ENCODE assay signal across 19 cellular contexts in the genomic region with DNA sequence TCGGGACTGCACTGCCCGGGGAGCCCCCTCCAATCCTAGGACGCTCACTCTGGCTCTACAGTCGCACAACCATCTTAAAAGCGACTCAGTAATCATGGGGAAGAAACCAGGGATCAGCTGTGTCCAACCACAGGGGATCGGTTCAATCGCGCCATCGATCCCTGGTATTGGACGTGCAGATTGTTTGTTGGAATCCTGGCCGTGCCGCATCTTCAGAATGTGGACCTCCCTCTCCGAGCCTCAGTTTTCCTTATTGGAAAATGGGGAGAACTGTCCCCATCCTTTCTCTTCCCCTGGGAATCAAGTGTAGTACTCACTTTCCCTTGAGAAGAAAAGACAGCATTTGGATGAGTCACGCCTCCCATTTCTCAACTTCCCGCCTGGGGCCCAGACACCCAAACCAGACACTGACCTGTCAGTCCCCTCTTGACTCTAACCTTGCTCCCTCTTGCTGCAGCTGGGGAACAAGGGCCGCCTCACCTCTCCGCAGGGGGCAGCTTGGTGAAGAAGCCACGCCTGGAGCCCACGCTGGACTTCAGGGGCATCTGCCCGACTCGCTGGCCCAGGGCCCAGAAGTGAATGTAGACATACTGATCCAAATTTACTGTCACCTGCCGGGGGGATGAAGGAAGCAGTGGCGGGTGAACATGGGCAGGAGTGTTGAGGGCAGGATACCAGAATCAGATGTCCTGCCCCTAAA. TPM values are rescaled to one million over a fixed set of nuclear protein-coding genes. Genes with fewer than 3 reads are reported as not detected.
DNase-seq lines count a peak whose midpoint lies in the region; ATAC-seq, FAIRE-seq and TF ChIP-seq lines count a peak whose summit lies in the region.
"Had no signal": no experiment of that assay in that cellular context is flagged by ENCODE, and none has a peak within 500 bp of the region (broad histone marks: within the 10 kb centered on the region; RNA-seq: fewer than 3 reads in every experiment).

No MANE protein-coding gene starts in this region.

- WGBS in K562 (ENCODE audit: insufficient coverage, low coverage, missing lambda C conversion rate): 78% methylated on average over 18 of the region's 23 CpGs

- H3K9me3 ChIP-seq in K562 (replicated peaks; ENCODE audit: control insufficient read depth, insufficient read depth, low read depth, low read length): no peaks in the 10 kb centered on the region
- H3K9me3 ChIP-seq: heart left ventricle, thoracic aorta had no signal

- no peaks in the 10 kb centered on the region for H4K20me1 ChIP-seq in K562 (replicated peaks; ENCODE audit: control insufficient read depth, insufficient read depth, low read length)

- BruUV-seq in K562 (replicated peaks; lab: Mats Ljungman, UMichigan): no TSS peak

- H3K4me2 ChIP-seq in K562 (ENCODE audit: insufficient read depth, low read length): no peak overlapping the region

- no peak overlapping the region for H3K4me3 ChIP-seq in K562
- H3K4me3 ChIP-seq: heart left ventricle, thoracic aorta had no signal

- TF ChIP-seq RAD21 in K562 (CRISPR knock-in tag; conservative IDR thresholded peaks at IDR 0.05 in 1 of 2, IDR thresholded peaks at IDR 0.05 in 1 of 2): no peak

- CTCF ChIA-PET in K562 (lab: Yijun Ruan, JAX; ENCODE audit: low intra/inter-chr PET ratio): no interaction called here

- no peak for TF ChIP-seq EP300 in K562 (IDR thresholded peaks at IDR 0.05; ENCODE audit: low read length)

- intact Hi-C loops in K562 (cut with micrococcal nuclease): no loop called here

- POLR2A ChIA-PET in K562 (lab: Yijun Ruan, JAX): interaction anchor here (1.0 kb wide), 1 partner anchor 10 kb away, joined by 3 read pairs; no protein-coding TSS in a partner anchor

- ATAC-seq in K562: no peak
- ATAC-seq: esophagus mucosa, heart left ventricle, right cardiac atrium had no signal

- no peaks in the 10 kb centered on the region for H3K9me1 ChIP-seq in K562 (ENCODE audit: control insufficient read depth, insufficient read depth, low read length)

- no peaks in the 10 kb centered on the region for H3K79me2 ChIP-seq in K562 (ENCODE audit: control insufficient read depth, insufficient read depth, low read length)

- FAIRE-seq in K562 (lab: Jason Lieb, UNC): no peak
- FAIRE-seq: GM18507, RCC 7860 had no signal

- no peak overlapping the region for H3K27ac ChIP-seq in K562 (ENCODE audit: extremely low read depth, low read depth, low read length)
- H3K27ac ChIP-seq: heart left ventricle, thoracic aorta, VCaP had no signal

- H3K4me1 ChIP-seq in K562 (replicated peaks in 1 of 2; ENCODE audit: control insufficient read depth in 2 of 2, insufficient read depth in 2 of 2, low read length in 2 of 2): peaks cover 5 to 33% of the 10 kb centered on the region in 2 experiments; a peak in 4 of 5 replicates

- in situ Hi-C loops in K562 (cut with MboI): no loop called here

- H2AFZ ChIP-seq in K562 (ENCODE audit: low read depth, low read length): no peak overlapping the region

- no peak for TF ChIP-seq CTCF in K562 (IDR thresholded peaks at IDR 0.05 in 2 of 3, conservative IDR thresholded peaks at IDR 0.05 in 1 of 3; ENCODE audit: insufficient read depth in 2 of 3, low read depth in 1 of 3, low read length in 3 of 3)

- H3K36me3 ChIP-seq in K562 (ENCODE audit: control insufficient read depth, insufficient read depth, low read length): peaks cover 4% of the 10 kb centered on the region; the same call in 2 of the 3 replicates
- H3K36me3 ChIP-seq: thoracic aorta had no signal

- no peaks in the 10 kb centered on the region for H3K27me3 ChIP-seq in K562 (ENCODE audit: control insufficient read depth in 2 of 2, insufficient read depth in 2 of 2, low read length in 2 of 2)
- H3K27me3 ChIP-seq: heart left ventricle had no signal

- peak overlapping the region in 1 of 2 experiments; percentile 24; a peak in 1 of 4 replicates for H3K9ac ChIP-seq in K562 (ENCODE audit: insufficient read depth in 1 of 2, low read depth in 2 of 2, low read length in 2 of 2)

- DNase-seq in A172 (ENCODE audit: low spot score): peak; percentile 43
- DNase-seq in HPDE6-E6E7 (ENCODE audit: extremely low spot score): peak; percentile 69
- peak in 3 of 4 experiments; percentile 4 to 14 (median 11) for DNase-seq in K562 (ENCODE audit: extremely low read depth in 1 of 4, low spot score in 3 of 4)
- no peak for DNase-seq in hypothalamus (lab: John Stamatoyannopoulos, UW)
- DNase-seq in hippocampal formation (lab: John Stamatoyannopoulos, UW): no peak
- no peak for DNase-seq in COR-L47 (lab: John Stamatoyannopoulos, UW)
- DNase-seq: aorta; cortex of kidney; heart left ventricle; NCI-H2081 treated with DMSO at 0.1 percent for 48 hours; right cardiac atrium; stimulated activated CD8-positive, alpha-beta memory T cell treated with anti-CD3 and anti-CD28 coated beads, Interleukin-4, amount 100 ng/mL, for 48 hours; SW 1271 had no signal

- no peak for TF ChIP-seq POLR2A in K562 (conservative IDR thresholded peaks at IDR 0.05)

RNA-seq across cellular contexts. Expression of a gene that starts 17.6 kb away (rescaled TPM):
- 67.5 and 98.5 TPM in 2 replicates for total RNA-seq in A172 (2014; rRNA removed; shearing (Covaris generic))
- total RNA-seq in K562 (2011; cell fraction: chromatin; rRNA removed; ENCODE audit: low replicate concordance): 94.2 and 300 TPM in 2 replicates
- total RNA-seq in K562 (2011; cell fraction: nucleolus; rRNA removed): 624 and 788 TPM in 2 replicates
- total RNA-seq in K562 (2011; cell fraction: nucleoplasm; rRNA removed): 425 and 454 TPM in 2 replicates
- total RNA-seq in K562 (2014; rRNA removed): 137 and 194 TPM in 2 replicates
- 184 and 204 TPM in 2 replicates for total RNA-seq in K562 (2014; rRNA removed; fragmentation: Illumina TruSeq; extraction: Trizol)
- 386 and 393 TPM in 2 replicates for total RNA-seq in K562 (2015; rRNA removed; fragmentation: Illumina TruSeq; extraction: Trizol)
- total RNA-seq in K562 (2021): 296 and 321 TPM in 2 replicates
- 355 and 448 TPM in 2 replicates for polyA plus RNA-seq in K562 (2011; rRNA removed)
- polyA plus RNA-seq in K562 (2011; cell fraction: cytosol; rRNA removed): 690 and 1,312 TPM in 2 replicates
- polyA plus RNA-seq in K562 (2011; cell fraction: nucleus; rRNA removed): 177 and 267 TPM in 2 replicates
- 325 and 506 TPM in 2 replicates for polyA plus RNA-seq in K562 (2012)
- polyA plus RNA-seq in K562 (2014; fragmentation: Illumina TruSeq; extraction: Trizol): 308 and 333 TPM in 2 replicates
- polyA plus RNA-seq in K562 (2014; fragmentation: Nextera tagmentation; extraction: Ambion mirVana): 100 to 1,000 TPM; 123 to 227 TPM
- polyA plus RNA-seq in K562 (2014; rRNA removed): 314 and 369 TPM in 2 replicates
- polyA minus RNA-seq in K562 (2011; rRNA and poly(A)+ RNA removed): 191 and 276 TPM in 2 replicates
- polyA minus RNA-seq in K562 (2011; cell fraction: cytosol; rRNA and poly(A)+ RNA removed): 149 and 202 TPM in 2 replicates
- polyA minus RNA-seq in K562 (2011; cell fraction: nucleus; rRNA and poly(A)+ RNA removed): 51.7 and 64.9 TPM in 2 replicates

RNA-seq across cellular contexts. Expression of a gene that starts 20.7 kb away (rescaled TPM):
- 1.8 and 2.5 TPM in 2 replicates for total RNA-seq in A172 (2014; rRNA removed; shearing (Covaris generic))
- 29.3 and 59.3 TPM in 2 replicates for total RNA-seq in K562 (2011; cell fraction: chromatin; rRNA removed; ENCODE audit: low replicate concordance)
- total RNA-seq in K562 (2011; cell fraction: nucleolus; rRNA removed): 38.5 and 49.2 TPM in 2 replicates
- 33.1 and 37.4 TPM in 2 replicates for total RNA-seq in K562 (2011; cell fraction: nucleoplasm; rRNA removed)
- total RNA-seq in K562 (2014; rRNA removed) (2.3 and 5.1 TPM in 2 replicates), K562 (2014; rRNA removed; fragmentation: Illumina TruSeq; extraction: Trizol) (0.96 and 1.9 TPM in 2 replicates), K562 (2015; rRNA removed; fragmentation: Illumina TruSeq; extraction: Trizol) (2.5 and 4.3 TPM in 2 replicates), K562 (2021) (7.9 and 8.8 TPM in 2 replicates)
- polyA plus RNA-seq in K562 (2011; rRNA removed) (6.6 and 12.4 TPM in 2 replicates), K562 (2014; fragmentation: Illumina TruSeq; extraction: Trizol) (4.7 and 5.0 TPM in 2 replicates), K562 (2014; fragmentation: Nextera tagmentation; extraction: Ambion mirVana) (under 1 TPM; 0.66 to 0.67 TPM), K562 (2014; rRNA removed) (7.2 and 7.8 TPM in 2 replicates)
- 9.7 and 10.7 TPM in 2 replicates for polyA plus RNA-seq in K562 (2011; cell fraction: cytosol; rRNA removed)
- polyA plus RNA-seq in K562 (2011; cell fraction: nucleus; rRNA removed): 52.1 and 58.7 TPM in 2 replicates
- polyA plus RNA-seq in K562 (2012): 5.2 and 12.0 TPM in 2 replicates
- polyA minus RNA-seq in K562 (2011; rRNA and poly(A)+ RNA removed): 3.8 and 5.5 TPM in 2 replicates
- 10.0 and 12.9 TPM in 2 replicates for polyA minus RNA-seq in K562 (2011; cell fraction: cytosol; rRNA and poly(A)+ RNA removed)
- 8.5 and 16.0 TPM in 2 replicates for polyA minus RNA-seq in K562 (2011; cell fraction: nucleus; rRNA and poly(A)+ RNA removed)

RNA-seq across cellular contexts. Expression of a gene that starts 21.2 kb away (rescaled TPM):
- total RNA-seq in A172 (2014; rRNA removed; shearing (Covaris generic)): not detected in 2 replicates
- not detected in 2 replicates for total RNA-seq in K562 (2011; cell fraction: chromatin; rRNA removed; ENCODE audit: low replicate concordance)
- not detected in 2 replicates for total RNA-seq in K562 (2011; cell fraction: nucleolus; rRNA removed)
- total RNA-seq in K562 (2011; cell fraction: nucleoplasm; rRNA removed): not detected in 2 replicates
- total RNA-seq in K562 (2014; rRNA removed) (not detected in 2 replicates), K562 (2014; rRNA removed; fragmentation: Illumina TruSeq; extraction: Trizol) (not detected in 2 replicates), K562 (2015; rRNA removed; fragmentation: Illumina TruSeq; extraction: Trizol) (not detected in 2 replicates), K562 (2021) (not detected in 2 replicates)
- polyA plus RNA-seq in K562 (2011; rRNA removed) (0.19 TPM in 1 of 2 replicates, not detected in the other), K562 (2014; fragmentation: Illumina TruSeq; extraction: Trizol) (0.28 TPM in 1 of 2 replicates, not detected in the other), K562 (2014; fragmentation: Nextera tagmentation; extraction: Ambion mirVana) (under 1 TPM in 1 of 2 experiments, not detected in 1; 0.14 TPM), K562 (2014; rRNA removed) (0.07 TPM in 1 of 2 replicates, not detected in the other)
- polyA plus RNA-seq in K562 (2011; cell fraction: cytosol; rRNA removed): 0.07 and 0.09 TPM in 2 replicates
- not detected in 2 replicates for polyA plus RNA-seq in K562 (2011; cell fraction: nucleus; rRNA removed)
- 0.22 and 0.46 TPM in 2 replicates for polyA plus RNA-seq in K562 (2012)
- 0.21 TPM in 2 replicates for polyA minus RNA-seq in K562 (2011; rRNA and poly(A)+ RNA removed)
- polyA minus RNA-seq in K562 (2011; cell fraction: cytosol; rRNA and poly(A)+ RNA removed): not detected in 2 replicates
- polyA minus RNA-seq in K562 (2011; cell fraction: nucleus; rRNA and poly(A)+ RNA removed): not detected in 2 replicates
- total RNA-seq: aorta, esophagus mucosa, heart left ventricle, mononuclear cell, right cardiac atrium, thoracic aorta had no signal
- polyA plus RNA-seq: aorta, heart left ventricle, right cardiac atrium had no signal

RNA-seq across cellular contexts. Expression of a gene that starts 48.4 kb away (rescaled TPM):
- 64.2 and 71.5 TPM in 2 replicates for total RNA-seq in A172 (2014; rRNA removed; shearing (Covaris generic))
- total RNA-seq in K562 (2011; cell fraction: chromatin; rRNA removed; ENCODE audit: low replicate concordance): 108 and 202 TPM in 2 replicates
- 194 and 232 TPM in 2 replicates for total RNA-seq in K562 (2011; cell fraction: nucleolus; rRNA removed)
- 218 and 234 TPM in 2 replicates for total RNA-seq in K562 (2011; cell fraction: nucleoplasm; rRNA removed)
- 54.2 and 66.1 TPM in 2 replicates for total RNA-seq in K562 (2014; rRNA removed)
- total RNA-seq in K562 (2014; rRNA removed; fragmentation: Illumina TruSeq; extraction: Trizol): 49.1 and 52.5 TPM in 2 replicates
- 58.5 and 60.6 TPM in 2 replicates for total RNA-seq in K562 (2015; rRNA removed; fragmentation: Illumina TruSeq; extraction: Trizol)
- total RNA-seq in K562 (2021): 133 and 138 TPM in 2 replicates
- polyA plus RNA-seq in K562 (2011; rRNA removed): 82.9 and 185 TPM in 2 replicates
- 130 and 145 TPM in 2 replicates for polyA plus RNA-seq in K562 (2011; cell fraction: cytosol; rRNA removed)
- 95.0 and 123 TPM in 2 replicates for polyA plus RNA-seq in K562 (2011; cell fraction: nucleus; rRNA removed)
- 104 and 182 TPM in 2 replicates for polyA plus RNA-seq in K562 (2012)
- 165 and 185 TPM in 2 replicates for polyA plus RNA-seq in K562 (2014; fragmentation: Illumina TruSeq; extraction: Trizol)
- polyA plus RNA-seq in K562 (2014; fragmentation: Nextera tagmentation; extraction: Ambion mirVana): 10 to 100 TPM in 1 of 2 experiments, 1 to 10 TPM in 1; 6.1 to 11.1 TPM
- polyA plus RNA-seq in K562 (2014; rRNA removed): 75.0 and 76.4 TPM in 2 replicates
- polyA minus RNA-seq in K562 (2011; rRNA and poly(A)+ RNA removed): 42.4 and 68.6 TPM in 2 replicates
- polyA minus RNA-seq in K562 (2011; cell fraction: cytosol; rRNA and poly(A)+ RNA removed): 60.7 and 117 TPM in 2 replicates
- polyA minus RNA-seq in K562 (2011; cell fraction: nucleus; rRNA and poly(A)+ RNA removed): 10.4 and 21.3 TPM in 2 replicates

RNA-seq across cellular contexts. Expression of a gene that starts 50.5 kb away (rescaled TPM):
- not detected in 2 replicates for total RNA-seq in A172 (2014; rRNA removed; shearing (Covaris generic))
- 10.1 and 29.7 TPM in 2 replicates for total RNA-seq in K562 (2011; cell fraction: chromatin; rRNA removed; ENCODE audit: low replicate concordance)
- total RNA-seq in K562 (2011; cell fraction: nucleolus; rRNA removed): 20.7 and 23.5 TPM in 2 replicates
- total RNA-seq in K562 (2011; cell fraction: nucleoplasm; rRNA removed): 16.9 and 17.3 TPM in 2 replicates
- total RNA-seq in K562 (2014; rRNA removed) (4.7 and 5.3 TPM in 2 replicates), K562 (2014; rRNA removed; fragmentation: Illumina TruSeq; extraction: Trizol) (0.86 and 0.98 TPM in 2 replicates), K562 (2015; rRNA removed; fragmentation: Illumina TruSeq; extraction: Trizol) (1.8 and 2.7 TPM in 2 replicates), K562 (2021) (24.7 and 31.5 TPM in 2 replicates)
- polyA plus RNA-seq in K562 (2011; rRNA removed) (0.95 and 2.5 TPM in 2 replicates), K562 (2014; fragmentation: Illumina TruSeq; extraction: Trizol) (7.5 and 12.0 TPM in 2 replicates), K562 (2014; fragmentation: Nextera tagmentation; extraction: Ambion mirVana) (under 1 TPM; 0.32 to 0.55 TPM), K562 (2014; rRNA removed) (5.3 and 5.6 TPM in 2 replicates)
- 2.4 and 3.0 TPM in 2 replicates for polyA plus RNA-seq in K562 (2011; cell fraction: cytosol; rRNA removed)
- 10.1 and 14.4 TPM in 2 replicates for polyA plus RNA-seq in K562 (2011; cell fraction: nucleus; rRNA removed)
- 12.9 and 14.4 TPM in 2 replicates for polyA plus RNA-seq in K562 (2012)
- polyA minus RNA-seq in K562 (2011; rRNA and poly(A)+ RNA removed): 1.9 and 2.3 TPM in 2 replicates
- polyA minus RNA-seq in K562 (2011; cell fraction: cytosol; rRNA and poly(A)+ RNA removed): 15.0 and 18.7 TPM in 2 replicates
- 7.8 and 8.8 TPM in 2 replicates for polyA minus RNA-seq in K562 (2011; cell fraction: nucleus; rRNA and poly(A)+ RNA removed)

Comparison
In these comparisons a context has a peak if more than half of its experiments do, and no peak if none do; other contexts are left out.
1. DNase-seq: peak in A172 (single experiment), HPDE6-E6E7 (single experiment) and K562 (3 of 4); none in hypothalamus (0 of 51), hippocampal formation (0 of 2) and COR-L47 (single experiment).